Comparison of ENCODE assay signal across 15 cellular contexts in the genomic region with DNA sequence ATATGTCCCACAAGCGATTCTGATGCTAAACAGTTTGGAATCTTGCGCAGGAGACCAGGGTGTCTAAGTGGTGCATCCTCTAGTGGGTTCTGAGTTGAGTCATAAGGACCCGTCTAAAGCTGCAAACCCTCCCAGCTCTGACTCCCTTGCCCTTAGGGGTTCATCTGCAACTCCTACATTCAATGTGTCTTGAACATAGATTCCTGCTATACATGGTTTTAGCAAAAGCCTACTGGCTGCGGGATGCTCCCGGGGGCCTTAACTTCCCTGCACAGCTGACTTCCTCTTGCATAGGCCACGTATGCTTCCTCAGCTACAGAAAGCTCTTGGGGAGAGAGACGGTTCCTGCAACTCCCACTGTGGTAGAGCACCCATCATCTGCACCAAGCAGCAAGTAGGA.
A peak's percentile ranks its signal among the peaks of the same experiment; 100 is the strongest.
DNase-seq lines count a peak whose midpoint lies in the region; ATAC-seq and TF ChIP-seq lines count a peak whose summit lies in the region.
"Had no signal": no experiment of that assay in that cellular context is flagged by ENCODE, and none has a peak within 500 bp of the region (broad histone marks: within the 10 kb centered on the region; RNA-seq: fewer than 3 reads in every experiment).

No MANE protein-coding gene starts in this region.

- no peaks in the 10 kb centered on the region for H3K9me2 ChIP-seq in Karpas-422 (replicated peaks; ENCODE audit: insufficient read depth, low read length)

- TF ChIP-seq CTCF in activated CD8-positive, alpha-beta T cell treated with anti-CD3 and anti-CD28 coated beads for 36 hours (IDR thresholded peaks at IDR 0.05), result no peak

- H3K9ac ChIP-seq in Karpas-422 (ENCODE audit: low read length), result no peak overlapping the region

- no peak overlapping the region for H2AFZ ChIP-seq in Karpas-422 (ENCODE audit: low read length)

- no peak overlapping the region for H3K27ac Mint-ChIP-seq in activated CD8-positive, alpha-beta T cell treated with anti-CD3 and anti-CD28 coated beads, Interleukin-2, amount 10 ng/mL, durations not matched to agents 7 days and 5 days
- no peak overlapping the region for H3K27ac Mint-ChIP-seq in activated CD8-positive, alpha-beta T cell treated with anti-CD3 and anti-CD28 coated beads for 36 hours
- H3K27ac Mint-ChIP-seq: B cell; CD4-positive, alpha-beta T cell had no signal

- no peaks in the 10 kb centered on the region for H3K4me1 ChIP-seq in Karpas-422 (ENCODE audit: low read length)
- H3K4me1 ChIP-seq: Caco-2, HAP-1 had no signal

- H3K27me3 ChIP-seq in Karpas-422 (ENCODE audit: low read length), result no peaks in the 10 kb centered on the region

- no peaks in the 10 kb centered on the region for H3K36me3 ChIP-seq in Karpas-422 (ENCODE audit: insufficient read depth, low read length)
- H3K36me3 ChIP-seq: HAP-1 had no signal

- H3K4me1 Mint-ChIP-seq in activated CD8-positive, alpha-beta T cell treated with anti-CD3 and anti-CD28 coated beads, Interleukin-2, amount 10 ng/mL, durations not matched to agents 7 days and 5 days (ENCODE audit: low read depth), result no peaks in the 10 kb centered on the region
- no peaks in the 10 kb centered on the region for H3K4me1 Mint-ChIP-seq in activated CD8-positive, alpha-beta T cell treated with anti-CD3 and anti-CD28 coated beads for 36 hours (ENCODE audit: low read depth)
- H3K4me1 Mint-ChIP-seq: B cell had no signal

- no peak for ATAC-seq in activated CD8-positive, alpha-beta T cell treated with anti-CD3 and anti-CD28 coated beads, Interleukin-2, amount 10 ng/mL, durations not matched to agents 7 days and 5 days
- ATAC-seq in activated CD8-positive, alpha-beta T cell treated with anti-CD3 and anti-CD28 coated beads for 36 hours, result no peak
- no peak for ATAC-seq in HG03442 (IDR thresholded peaks at IDR 0.05; ENCODE audit: unreplicated experiment)

- H3K4me2 ChIP-seq in Karpas-422 (ENCODE audit: low read depth, low read length, poor library complexity, severe bottlenecking), result no peak overlapping the region

- intact Hi-C loops in activated CD8-positive, alpha-beta T cell treated with anti-CD3 and anti-CD28 coated beads for 36 hours (cut with micrococcal nuclease), result no loop called here

- H3K4me3 ChIP-seq in Karpas-422 (ENCODE audit: low read length), result no peak overlapping the region
- H3K4me3 ChIP-seq: HAP-1 had no signal

- POLR2A ChIA-PET in activated CD8-positive, alpha-beta T cell treated with anti-CD3 and anti-CD28 coated beads, Interleukin-2, amount 10 ng/mL, durations not matched to agents 7 days and 5 days (lab: Charles Lee), result no interaction called here
- POLR2A ChIA-PET in activated CD8-positive, alpha-beta T cell treated with anti-CD3 and anti-CD28 coated beads for 36 hours (lab: Charles Lee), result no interaction called here

- H3K9me3 Mint-ChIP-seq in activated CD8-positive, alpha-beta T cell treated with anti-CD3 and anti-CD28 coated beads, Interleukin-2, amount 10 ng/mL, durations not matched to agents 7 days and 5 days (ENCODE audit: insufficient read depth), result no peaks in the 10 kb centered on the region
- H3K9me3 Mint-ChIP-seq in activated CD8-positive, alpha-beta T cell treated with anti-CD3 and anti-CD28 coated beads for 36 hours, result no peaks in the 10 kb centered on the region
- H3K9me3 Mint-ChIP-seq: CD4-positive, alpha-beta T cell had no signal

- no peaks in the 10 kb centered on the region for H3K27me3 Mint-ChIP-seq in activated CD8-positive, alpha-beta T cell treated with anti-CD3 and anti-CD28 coated beads, Interleukin-2, amount 10 ng/mL, durations not matched to agents 7 days and 5 days (ENCODE audit: low read depth)
- H3K27me3 Mint-ChIP-seq in activated CD8-positive, alpha-beta T cell treated with anti-CD3 and anti-CD28 coated beads for 36 hours, result no peaks in the 10 kb centered on the region
- H3K27me3 Mint-ChIP-seq: B cell; CD4-positive, alpha-beta T cell had no signal

- no peaks in the 10 kb centered on the region for H3K79me2 ChIP-seq in Karpas-422 (ENCODE audit: low read length)

- DNase-seq in activated CD8-positive, alpha-beta T cell treated with anti-CD3 and anti-CD28 coated beads, Interleukin-2, amount 10 ng/mL, durations not matched to agents 7 days and 5 days, result peak; percentile 12
- DNase-seq in activated CD8-positive, alpha-beta T cell treated with anti-CD3 and anti-CD28 coated beads for 36 hours, result no peak
- DNase-seq in Karpas-422 (peak; percentile 35), RPMI7951 (ENCODE audit: low read depth) (peak; percentile 75), islet precursor cell (peak; percentile 40), T-helper 9 cell (no peak)
- DNase-seq in activated CD4-positive, alpha-beta T cell treated with anti-CD3 and anti-CD28 coated beads for 4 hours, result no peak
- DNase-seq: 8988T; Caco-2; CD4-positive, alpha-beta T cell; GDM1 had no signal

- CTCF ChIA-PET in activated CD8-positive, alpha-beta T cell treated with anti-CD3 and anti-CD28 coated beads, Interleukin-2, amount 10 ng/mL, durations not matched to agents 7 days and 5 days (lab: Charles Lee), result no interaction called here
- CTCF ChIA-PET in activated CD8-positive, alpha-beta T cell treated with anti-CD3 and anti-CD28 coated beads for 36 hours (lab: Charles Lee), result no interaction called here

- no peaks in the 10 kb centered on the region for H3K9me3 ChIP-seq in Karpas-422 (ENCODE audit: low read length)
- H3K9me3 ChIP-seq: Caco-2, HAP-1 had no signal

- no peak overlapping the region for H3K27ac ChIP-seq in Karpas-422 (ENCODE audit: low read length)
- H3K27ac ChIP-seq: C4-2B had no signal

- H4K20me1 ChIP-seq in Karpas-422 (ENCODE audit: insufficient read depth, low read depth, low read length), result no peaks in the 10 kb centered on the region

- H3K4me3 Mint-ChIP-seq in activated CD8-positive, alpha-beta T cell treated with anti-CD3 and anti-CD28 coated beads, Interleukin-2, amount 10 ng/mL, durations not matched to agents 7 days and 5 days, result no peak overlapping the region
- no peak overlapping the region for H3K4me3 Mint-ChIP-seq in activated CD8-positive, alpha-beta T cell treated with anti-CD3 and anti-CD28 coated beads for 36 hours
- H3K4me3 Mint-ChIP-seq: B cell; CD4-positive, alpha-beta T cell had no signal

- no peaks in the 10 kb centered on the region for H3K36me3 Mint-ChIP-seq in activated CD8-positive, alpha-beta T cell treated with anti-CD3 and anti-CD28 coated beads, Interleukin-2, amount 10 ng/mL, durations not matched to agents 7 days and 5 days (ENCODE audit: low read depth)
- no peaks in the 10 kb centered on the region for H3K36me3 Mint-ChIP-seq in activated CD8-positive, alpha-beta T cell treated with anti-CD3 and anti-CD28 coated beads for 36 hours (ENCODE audit: low read depth)

Comparison
In these comparisons a context has a peak if more than half of its experiments do, and no peak if none do; other contexts are left out.
1. DNase-seq: peak in activated CD8-positive, alpha-beta T cell treated with anti-CD3 and anti-CD28 coated beads, Interleukin-2, amount 10 ng/mL, durations not matched to agents 7 days and 5 days (single experiment), Karpas-422 (single experiment), RPMI7951 (single experiment) and islet precursor cell (single experiment); none in activated CD8-positive, alpha-beta T cell treated with anti-CD3 and anti-CD28 coated beads for 36 hours (single experiment), activated CD4-positive, alpha-beta T cell treated with anti-CD3 and anti-CD28 coated beads for 4 hours (0 of 2) and T-helper 9 cell (single experiment).